In genomic region chr14:104195361-104195760, GRCh38 we compare ENCODE assay signal across 19 cellular contexts. TPM values are rescaled to one million over a fixed set of nuclear protein-coding genes. Genes with fewer than 3 reads are reported as not detected.
"Had no signal": no experiment of that assay in that cellular context is flagged by ENCODE, and none has a peak within 500 bp of the region (broad histone marks: within the 10 kb centered on the region; RNA-seq: fewer than 3 reads in every experiment).

No MANE protein-coding gene starts in this region.

- H3K36me3 ChIP-seq: MG63 had no signal

- H3K4me3 ChIP-seq: MG63 had no signal

- ATAC-seq: HepG2, Panc1, SK-N-SH treated with all-trans-retinoic acid at 6 μM for 48 hours had no signal

- DNase-seq: IMR-90, Karpas-422, KG1, MG63, NCI-H1092, NCI-H1417 treated with DMSO at 0.1 percent for 48 hours, NCI-H146, NCI-H1930, NCI-H2107, NCI-H2171, NCI-H226, NCI-H510A, NCI-H524 treated with DMSO at 0.1 percent for 48 hours, NCI-H774, SHP77 had no signal

- H3K27me3 ChIP-seq: MG63 had no signal

- H3K27ac ChIP-seq: RWPE1 had no signal

- H3K9me3 ChIP-seq: MG63 had no signal

RNA-seq across cellular contexts. Expression of gene KIF26A, which starts 57.0 kb away (rescaled TPM):
- total RNA-seq: HepG2, IMR-90 had no signal
- polyA plus RNA-seq: HepG2, IMR-90 had no signal
